28 cellular contexts compared by ENCODE assay signal in the genomic region with DNA sequence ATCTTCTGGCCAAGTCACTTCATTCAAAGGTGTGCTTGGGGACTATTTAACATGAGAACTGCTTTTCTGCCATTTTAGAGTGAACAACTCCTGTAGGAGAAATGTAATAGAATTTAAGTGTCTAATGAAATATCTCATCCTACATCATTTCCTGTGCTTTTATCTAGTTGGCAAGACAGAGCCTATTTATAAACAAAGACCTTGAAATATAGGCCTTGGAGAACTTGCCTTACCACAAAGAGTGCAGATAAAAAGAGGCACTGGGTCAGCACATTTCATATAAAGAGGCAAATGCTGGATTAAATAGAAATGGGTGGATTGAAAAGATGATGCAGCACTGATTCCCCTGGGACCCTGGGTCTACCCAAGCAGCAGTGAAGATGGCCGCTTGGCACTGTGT.
"Had no signal": no experiment of that assay in that cellular context is flagged by ENCODE, and none has a peak within 500 bp of the region (broad histone marks: within the 10 kb centered on the region; RNA-seq: fewer than 3 reads in every experiment).

No MANE protein-coding gene starts in this region.

- H3K4me3 ChIP-seq: left lung, lower lobe of right lung, ovary, skin epidermis, suprapubic skin, thoracic aorta, tibial artery, upper lobe of right lung had no signal

- H3K27ac Mint-ChIP-seq: mesothelial cell of epicardium; natural killer cell; nephron progenitor cell; progenitor cell of endocrine pancreas; stimulated activated effector memory CD8-positive, alpha-beta T cell treated with anti-CD3 and anti-CD28 coated beads, Interleukin-12 subunit alpha, Interleukin-12 subunit beta, amount 100 ng/mL, for 72 hours; stimulated activated naive CD8-positive, alpha-beta T cell treated with anti-CD3 and anti-CD28 coated beads, Interleukin-15, Interleukin-2, amounts not matched to agents 100 ng/mL and 50 ng/mL, for 24 hours had no signal

- H3K27ac ChIP-seq: left lung, lower lobe of right lung, ovary, skin epidermis, suprapubic skin, thoracic aorta, tibial artery, upper lobe of right lung had no signal

- DNase-seq: hippocampal formation; kidney; left colon; left lung; lower lobe of right lung; mammary epithelial cell; mesendoderm; naive B cell; natural killer cell; nephron progenitor cell; ovary; retina; right cardiac atrium; stimulated activated CD4-positive, alpha-beta T cell treated with anti-CD3 and anti-CD28 coated beads, Interleukin-12 subunit alpha, Interleukin-12 subunit beta, amount 100 ng/mL, for 4 hours; stimulated activated CD4-positive, alpha-beta T cell treated with anti-CD3 and anti-CD28 coated beads, Interleukin-15, amount 100 ng/mL, for 24 hours; stimulated activated CD4-positive, alpha-beta T cell treated with anti-CD3 and anti-CD28 coated beads, Interleukin-4, amount 100 ng/mL, for 24 hours; stimulated activated naive CD4-positive, alpha-beta T cell; tibial artery; trophoblast cell; upper lobe of right lung had no signal

- H3K9me3 ChIP-seq: left lung, lower lobe of right lung, ovary, suprapubic skin, thoracic aorta, tibial artery, upper lobe of right lung had no signal

- H3K4me3 Mint-ChIP-seq: mesothelial cell of epicardium; naive B cell; natural killer cell; nephron progenitor cell; stimulated activated effector memory CD8-positive, alpha-beta T cell treated with anti-CD3 and anti-CD28 coated beads, Interleukin-12 subunit alpha, Interleukin-12 subunit beta, amount 100 ng/mL, for 72 hours; stimulated activated naive CD8-positive, alpha-beta T cell treated with anti-CD3 and anti-CD28 coated beads, Interleukin-15, Interleukin-2, amounts not matched to agents 100 ng/mL and 50 ng/mL, for 24 hours had no signal

- H3K27me3 ChIP-seq: left lung, ovary, suprapubic skin, tibial artery, upper lobe of right lung had no signal

- H3K9me3 Mint-ChIP-seq: mesothelial cell of epicardium; natural killer cell; nephron progenitor cell; stimulated activated effector memory CD8-positive, alpha-beta T cell treated with anti-CD3 and anti-CD28 coated beads, Interleukin-12 subunit alpha, Interleukin-12 subunit beta, amount 100 ng/mL, for 72 hours had no signal

- H3K36me3 ChIP-seq: ovary, upper lobe of right lung had no signal

- H3K4me1 Mint-ChIP-seq: mesothelial cell of epicardium; nephron progenitor cell; stimulated activated effector memory CD8-positive, alpha-beta T cell treated with anti-CD3 and anti-CD28 coated beads, Interleukin-12 subunit alpha, Interleukin-12 subunit beta, amount 100 ng/mL, for 72 hours had no signal

- H3K27me3 Mint-ChIP-seq: naive B cell; progenitor cell of endocrine pancreas; stimulated activated naive CD8-positive, alpha-beta T cell treated with anti-CD3 and anti-CD28 coated beads, Interleukin-15, Interleukin-2, amounts not matched to agents 100 ng/mL and 50 ng/mL, for 24 hours had no signal

- ATAC-seq: left colon; left lung; lower lobe of right lung; natural killer cell; right cardiac atrium; sciatic nerve; stimulated activated effector memory CD8-positive, alpha-beta T cell treated with anti-CD3 and anti-CD28 coated beads, Interleukin-12 subunit alpha, Interleukin-12 subunit beta, amount 100 ng/mL, for 72 hours; upper lobe of right lung had no signal

- H3K4me1 ChIP-seq: left lung, lower lobe of right lung, suprapubic skin, tibial artery, upper lobe of right lung had no signal
